9 cellular contexts compared by ENCODE assay signal in genomic region chr20:25340380-25340779, GRCh38.
"Had no signal": no experiment of that assay in that cellular context is flagged by ENCODE, and none has a peak within 500 bp of the region (broad histone marks: within the 10 kb centered on the region; RNA-seq: fewer than 3 reads in every experiment).

No MANE protein-coding gene starts in this region.

- H3K36me3 ChIP-seq: ovary, uterus had no signal

- H3K4me1 ChIP-seq: ascending aorta, sigmoid colon, uterus had no signal

- H3K9me3 ChIP-seq: ascending aorta, gastroesophageal sphincter, ovary, sigmoid colon, spleen, uterus had no signal

- DNase-seq: activated CD4-positive, alpha-beta T cell treated with anti-CD3 and anti-CD28 coated beads, Interleukin-2, amount 50 U/mL, for 1 hour; activated naive CD4-positive, alpha-beta T cell treated with anti-CD3 and anti-CD28 coated beads, Interleukin-2, amount 10 ng/mL, durations not matched to agents 7 days and 5 days; islet precursor cell; ovary; sigmoid colon; spleen; uterus had no signal

- H3K27ac ChIP-seq: ascending aorta, gastroesophageal sphincter, ovary, sigmoid colon, spleen, uterus had no signal

- H3K27me3 ChIP-seq: ascending aorta, gastroesophageal sphincter, ovary, sigmoid colon, spleen, uterus had no signal

- H3K4me3 ChIP-seq: ascending aorta, gastroesophageal sphincter, ovary, sigmoid colon, spleen, uterus had no signal
